ENCODE assay signal across 8 cellular contexts in the genomic region with DNA sequence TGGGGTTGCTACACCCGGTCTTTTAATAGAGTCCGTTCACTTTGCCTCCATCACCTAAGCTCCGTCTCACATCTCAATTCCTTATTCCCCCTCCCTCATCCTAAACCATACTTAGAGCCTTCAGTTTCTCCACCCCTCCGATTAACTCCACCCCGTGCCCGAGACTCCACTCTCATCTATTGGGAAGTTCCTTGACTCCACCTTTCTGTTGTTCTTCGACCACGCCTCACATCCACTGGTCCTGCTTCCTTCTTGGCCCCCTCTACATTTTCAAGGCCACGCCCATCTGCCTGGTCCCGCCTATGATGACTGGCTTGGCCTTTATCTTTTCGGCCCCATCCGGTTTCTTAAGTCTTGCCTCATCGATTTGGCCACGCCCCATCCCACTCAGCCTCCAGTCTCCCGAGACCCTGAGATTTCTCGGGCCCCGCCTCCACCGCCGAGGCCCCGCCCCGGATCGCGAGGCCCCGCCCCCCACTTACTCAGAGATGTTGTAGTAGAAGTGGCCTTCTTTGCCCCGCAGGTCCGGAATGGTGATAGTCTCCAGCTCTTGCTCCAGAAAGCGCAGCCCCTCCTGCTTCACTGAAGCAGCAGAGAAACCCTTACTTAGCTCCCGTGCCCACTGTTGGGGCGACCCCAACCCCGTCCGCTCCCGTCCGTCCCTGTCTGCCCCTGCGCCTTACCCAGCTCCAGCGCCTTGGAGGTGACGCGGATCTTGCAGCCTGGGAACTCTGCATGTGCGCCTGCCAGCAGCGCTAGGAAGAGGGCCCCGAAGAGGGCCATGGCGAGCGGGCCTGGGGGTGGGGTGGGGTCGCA. TPM values are rescaled to one million over a fixed set of nuclear protein-coding genes. Genes with fewer than 3 reads are reported as not detected.
DNase-seq lines count a peak whose midpoint lies in the region; ATAC-seq and TF ChIP-seq lines count a peak whose summit lies in the region.

No MANE protein-coding gene starts in this region.

- H3K9me3 Mint-ChIP-seq in progenitor cell of endocrine pancreas (ENCODE audit: low read depth): no peaks in the 10 kb centered on the region

- TF ChIP-seq POLR2A in adrenal gland (IDR thresholded peaks at IDR 0.05): peak; percentile 38 to 92

- intact Hi-C loops in adrenal gland (cut with DNase I) (no loop called here), left ventricle myocardium superior (cut with micrococcal nuclease) (no loop called here), upper lobe of right lung (cut with DNase I) (no loop called here)

- peak overlapping the region; percentile 71 for H3K4me3 Mint-ChIP-seq in progenitor cell of endocrine pancreas (ENCODE audit: low read depth)

- H3K79me2 ChIP-seq in DOHH2 (ENCODE audit: control insufficient read depth, low read length): no peaks in the 10 kb centered on the region

- H3F3A ChIP-seq in DOHH2 (ENCODE audit: control insufficient read depth, insufficient read depth): no peaks in the 10 kb centered on the region

- H4K20me1 ChIP-seq in DOHH2 (ENCODE audit: control insufficient read depth, insufficient read depth, low read depth, low read length): no peaks in the 10 kb centered on the region

- H3K27me3 Mint-ChIP-seq in progenitor cell of endocrine pancreas: peaks cover 3% of the 10 kb centered on the region

- H3K36me3 Mint-ChIP-seq in progenitor cell of endocrine pancreas (ENCODE audit: insufficient read depth): peaks cover 4% of the 10 kb centered on the region

- H3K4me3 ChIP-seq in DOHH2 (ENCODE audit: low read length) (peak overlapping the region; percentile 27; the same call in 1 of the 2 replicates), adrenal gland (peak overlapping the region in 3 of 4 donors; percentile 24 to 87 (median 30)), upper lobe of right lung (peak overlapping the region; percentile 58)
- H3K4me3 ChIP-seq in Jurkat, Clone E6-1 (ENCODE audit: low read length): peak overlapping the region; percentile 21

- H3K27me3 ChIP-seq in DOHH2 (ENCODE audit: control insufficient read depth, low read length): peaks cover 20% of the 10 kb centered on the region
- no peaks in the 10 kb centered on the region for H3K27me3 ChIP-seq in adrenal gland
- no peaks in the 10 kb centered on the region for H3K27me3 ChIP-seq in upper lobe of right lung

- peak overlapping the region; percentile 90 for H3K27ac Mint-ChIP-seq in progenitor cell of endocrine pancreas

- peaks cover 14% of the 10 kb centered on the region for H3K4me1 ChIP-seq in DOHH2 (ENCODE audit: control insufficient read depth, low read length)
- H3K4me1 ChIP-seq in adrenal gland (replicated peaks in 1 of 2): peaks cover 13 to 37% of the 10 kb centered on the region in 2 donors
- peaks cover 25% of the 10 kb centered on the region for H3K4me1 ChIP-seq in upper lobe of right lung

- H3K9me3 ChIP-seq in DOHH2 (ENCODE audit: control insufficient read depth, insufficient read depth, low read length) (no peaks in the 10 kb centered on the region), adrenal gland (replicated peaks in 1 of 3) (no peaks in the 10 kb centered on the region), upper lobe of right lung (no peaks in the 10 kb centered on the region)

- WGBS in adrenal gland, 4 donors: 1 to 3% (median 2%) methylated on average over 28 to 43 of the region's 43 CpGs

- peaks cover 2% of the 10 kb centered on the region for H3K4me1 Mint-ChIP-seq in progenitor cell of endocrine pancreas (ENCODE audit: low read depth)

- ATAC-seq in GM21717 (IDR thresholded peaks at IDR 0.05; ENCODE audit: unreplicated experiment) (peak; percentile 89), left ventricle myocardium superior (peak; percentile 85), upper lobe of right lung (peak; percentile 94)

- H3K9me2 ChIP-seq in DOHH2 (replicated peaks; ENCODE audit: control insufficient read depth, low read length): no peaks in the 10 kb centered on the region

- H3K36me3 ChIP-seq in DOHH2 (ENCODE audit: control insufficient read depth, low read length): no peaks in the 10 kb centered on the region
- H3K36me3 ChIP-seq in adrenal gland (replicated peaks in 1 of 2): peaks cover 0 to 24% of the 10 kb centered on the region in 2 donors
- H3K36me3 ChIP-seq in upper lobe of right lung: no peaks in the 10 kb centered on the region

- TF ChIP-seq CTCF in DOHH2 (IDR thresholded peaks at IDR 0.05; ENCODE audit: low read depth, low read length, poor library complexity, severe bottlenecking) (no peak), adrenal gland (IDR thresholded peaks at IDR 0.05) (no peak), progenitor cell of endocrine pancreas (IDR thresholded peaks at IDR 0.05; ENCODE audit: unreplicated experiment) (no peak), upper lobe of right lung (IDR thresholded peaks at IDR 0.05) (no peak)

- H3K27ac ChIP-seq in DOHH2 (ENCODE audit: low read depth, low read length) (no peak overlapping the region), adrenal gland (peak overlapping the region; percentile 77 to 92 (median 89)), upper lobe of right lung (peak overlapping the region; percentile 80)

- H3K4me2 ChIP-seq in DOHH2 (ENCODE audit: low read length): peak overlapping the region; percentile 43

- DNase-seq in Jurkat, Clone E6-1 (ENCODE audit: low read depth, low spot score): peak; percentile 86
- DNase-seq in T follicular helper cell (ENCODE audit: low read depth) (peak; percentile 69), adrenal gland (peak; percentile 98 to 100 (median 100)), left ventricle myocardium superior (peak; percentile 96), progenitor cell of endocrine pancreas (ENCODE audit: low spot score, unreplicated experiment) (peak; percentile 91), upper lobe of right lung (peak; percentile 94)

RNA-seq across cellular contexts. Expression of a gene that starts 1.1 kb away (rescaled TPM):
- polyA plus RNA-seq in Jurkat, Clone E6-1 (2012; ENCODE audit: insufficient read depth, insufficient read length): 1.2 TPM
- 1,000 to 10,000 TPM in 2 of 8 donors, 100 to 1,000 TPM in 6; 225 to 1,158 (median 552) TPM for total RNA-seq in adrenal gland
- polyA plus RNA-seq in adrenal gland: 100 to 1,000 TPM; 126 to 366 (median 157) TPM
- total RNA-seq in left ventricle myocardium superior: 97.7 TPM
- total RNA-seq in progenitor cell of endocrine pancreas: 28.6 and 29.6 TPM in 2 replicates
- 65.9 TPM for total RNA-seq in upper lobe of right lung

RNA-seq across cellular contexts. Expression of a gene that starts 19.7 kb away (rescaled TPM):
- polyA plus RNA-seq in Jurkat, Clone E6-1 (2012; ENCODE audit: insufficient read depth, insufficient read length): 49.1 TPM
- 100 to 1,000 TPM; 306 to 776 (median 549) TPM for total RNA-seq in adrenal gland
- polyA plus RNA-seq in adrenal gland: 100 to 1,000 TPM; 517 to 854 (median 731) TPM
- 123 TPM for total RNA-seq in left ventricle myocardium superior
- 91.3 and 92.1 TPM in 2 replicates for total RNA-seq in progenitor cell of endocrine pancreas
- 164 TPM for total RNA-seq in upper lobe of right lung

RNA-seq across cellular contexts. Expression of a gene that starts 19.9 kb away (rescaled TPM):
- not detected for polyA plus RNA-seq in Jurkat, Clone E6-1 (2012; ENCODE audit: insufficient read depth, insufficient read length)
- total RNA-seq in adrenal gland (10 to 100 TPM in 6 of 8 donors, 1 to 10 TPM in 2; 6.0 to 36.4 (median 16.0) TPM), left ventricle myocardium superior (5.8 TPM), progenitor cell of endocrine pancreas (6.3 and 8.4 TPM in 2 replicates), upper lobe of right lung (2.8 TPM)
- 10 to 100 TPM in 1 of 3 donors, 1 to 10 TPM in 2; 1.0 to 19.1 (median 7.2) TPM for polyA plus RNA-seq in adrenal gland

RNA-seq across cellular contexts. Expression of a gene that starts 23.5 kb away (rescaled TPM):
- polyA plus RNA-seq in Jurkat, Clone E6-1 (2012; ENCODE audit: insufficient read depth, insufficient read length): not detected
- 10 to 100 TPM in 1 of 8 donors, 1 to 10 TPM in 5, under 1 TPM in 1, not detected in 1; 0.35 to 12.5 (median 2.9) TPM for total RNA-seq in adrenal gland
- 1 to 10 TPM in 1 of 3 donors, under 1 TPM in 2; 0.29 to 3.5 (median 0.57) TPM for polyA plus RNA-seq in adrenal gland
- 1.1 TPM for total RNA-seq in left ventricle myocardium superior
- total RNA-seq in progenitor cell of endocrine pancreas: 3.6 and 4.2 TPM in 2 replicates
- 1.3 TPM for total RNA-seq in upper lobe of right lung

RNA-seq across cellular contexts. Expression of a gene that starts 23.6 kb away (rescaled TPM):
- 59.9 TPM for polyA plus RNA-seq in Jurkat, Clone E6-1 (2012; ENCODE audit: insufficient read depth, insufficient read length)
- total RNA-seq in adrenal gland (10 to 100 TPM; 25.5 to 47.1 (median 40.6) TPM), left ventricle myocardium superior (26.2 TPM), progenitor cell of endocrine pancreas (37.8 and 38.2 TPM in 2 replicates), upper lobe of right lung (43.1 TPM)
- 10 to 100 TPM; 20.6 to 36.4 (median 35.9) TPM for polyA plus RNA-seq in adrenal gland
